In the genomic region with DNA sequence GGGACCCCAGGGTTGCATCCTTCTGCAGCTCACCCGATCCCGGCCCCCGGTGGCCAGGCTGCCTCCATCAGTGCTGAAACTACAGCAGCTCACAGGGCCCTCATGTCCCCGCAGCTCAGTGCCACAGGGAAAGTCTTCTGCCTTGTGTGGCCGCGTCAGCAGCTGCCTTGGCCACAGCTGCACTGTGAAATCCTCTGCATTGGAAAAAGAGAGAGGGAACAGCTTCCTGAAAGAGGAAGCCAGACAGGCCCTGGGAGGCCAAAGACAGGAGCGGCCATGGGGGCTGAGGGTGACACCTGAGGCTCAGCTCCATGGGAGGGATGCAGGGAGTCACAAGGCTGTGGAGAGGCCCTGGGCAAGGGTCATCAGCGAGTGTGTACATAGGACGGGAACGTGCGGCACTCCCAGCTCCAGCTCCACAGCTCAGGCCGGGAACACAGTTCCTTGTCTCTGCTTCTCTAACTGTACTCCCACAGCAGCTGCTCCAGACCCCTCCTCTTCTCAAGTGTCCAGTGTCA, we compare ENCODE assay signal across 21 cellular contexts. TPM values are rescaled to one million over a fixed set of nuclear protein-coding genes. Genes with fewer than 3 reads are reported as not detected.
A peak's percentile ranks its signal among the peaks of the same experiment; 100 is the strongest.
DNase-seq lines count a peak whose midpoint lies in the region; ATAC-seq, FAIRE-seq and TF ChIP-seq lines count a peak whose summit lies in the region.
"Had no signal": no experiment of that assay in that cellular context is flagged by ENCODE, and none has a peak within 500 bp of the region (broad histone marks: within the 10 kb centered on the region; RNA-seq: fewer than 3 reads in every experiment).

No MANE protein-coding gene starts in this region.

- H3K27me3 Mint-ChIP-seq in Caco-2 (ENCODE audit: insufficient read depth, unreplicated experiment) (no peaks in the 10 kb centered on the region), astrocyte (ENCODE audit: low read depth, unreplicated experiment) (no peaks in the 10 kb centered on the region), progenitor cell of endocrine pancreas (no peaks in the 10 kb centered on the region)
- H3K27me3 Mint-ChIP-seq in activated naive CD8-positive, alpha-beta T cell treated with anti-CD3 and anti-CD28 coated beads for 36 hours, result no peaks in the 10 kb centered on the region
- H3K27me3 Mint-ChIP-seq: CD8-positive, alpha-beta memory T cell had no signal

- 66% methylated on average over 12 of the region's 12 CpGs for whole genome bisulfite sequencing in liver
- 98% methylated on average over 12 of the region's 12 CpGs for WGBS in mesenchymal stem cell

- no peak overlapping the region for H3K14ac ChIP-seq in mesenchymal stem cell (ENCODE audit: low read length in 2 of 2)

- H3K4me1 Mint-ChIP-seq in Caco-2 (ENCODE audit: low read depth, unreplicated experiment), result peaks cover 14% of the 10 kb centered on the region
- H3K4me1 Mint-ChIP-seq in astrocyte (ENCODE audit: low read depth, unreplicated experiment), result no peaks in the 10 kb centered on the region
- peaks cover 20% of the 10 kb centered on the region for H3K4me1 Mint-ChIP-seq in progenitor cell of endocrine pancreas (ENCODE audit: low read depth)
- H3K4me1 Mint-ChIP-seq in activated naive CD8-positive, alpha-beta T cell treated with anti-CD3 and anti-CD28 coated beads for 36 hours, result no peaks in the 10 kb centered on the region
- H3K4me1 Mint-ChIP-seq: CD8-positive, alpha-beta memory T cell had no signal

- H2AFZ ChIP-seq in astrocyte (ENCODE audit: low read depth, low read length) (no peak overlapping the region), mesenchymal stem cell (ENCODE audit: low read depth, low read length) (no peak overlapping the region)

- ATAC-seq in GM21576 (IDR thresholded peaks at IDR 0.05; ENCODE audit: unreplicated experiment), result no peak

- no peaks in the 10 kb centered on the region for H3K9me3 Mint-ChIP-seq in Caco-2 (ENCODE audit: unreplicated experiment)
- H3K9me3 Mint-ChIP-seq in astrocyte (ENCODE audit: unreplicated experiment), result no peaks in the 10 kb centered on the region
- H3K9me3 Mint-ChIP-seq in progenitor cell of endocrine pancreas (ENCODE audit: low read depth), result no peaks in the 10 kb centered on the region
- no peaks in the 10 kb centered on the region for H3K9me3 Mint-ChIP-seq in activated naive CD8-positive, alpha-beta T cell treated with anti-CD3 and anti-CD28 coated beads for 36 hours
- H3K9me3 Mint-ChIP-seq: CD8-positive, alpha-beta memory T cell had no signal

- H4K8ac ChIP-seq in mesenchymal stem cell (ENCODE audit: low read length), result no peak overlapping the region

- no peaks in the 10 kb centered on the region for H3K27me3 ChIP-seq in Caco-2 (replicated peaks; ENCODE audit: control insufficient read depth, insufficient read depth, low read length)
- no peaks in the 10 kb centered on the region for H3K27me3 ChIP-seq in astrocyte (ENCODE audit: insufficient read depth, low read length)
- no peaks in the 10 kb centered on the region for H3K27me3 ChIP-seq in liver (ENCODE audit: control insufficient read depth in 4 of 4, insufficient read depth in 4 of 4, low read length in 3 of 4)
- no peaks in the 10 kb centered on the region for H3K27me3 ChIP-seq in mesenchymal stem cell (ENCODE audit: control insufficient read depth in 1 of 2, insufficient read depth in 1 of 2, low read length in 2 of 2)
- H3K27me3 ChIP-seq: BLaER1 had no signal

- H3K4ac ChIP-seq in mesenchymal stem cell (ENCODE audit: low read depth in 1 of 2, low read length in 2 of 2), result no peak overlapping the region

- no peak overlapping the region for H2BK12ac ChIP-seq in mesenchymal stem cell (ENCODE audit: low read length in 2 of 2)

- H3K4me2 ChIP-seq in astrocyte (ENCODE audit: low read length) (no peak overlapping the region), mesenchymal stem cell (ENCODE audit: low read length, poor library complexity, severe bottlenecking) (no peak overlapping the region)
- H3K4me2 ChIP-seq: BLaER1 had no signal

- H3K36me3 Mint-ChIP-seq in Caco-2 (ENCODE audit: insufficient read depth, unreplicated experiment) (peaks cover 75% of the 10 kb centered on the region), astrocyte (ENCODE audit: low read depth, unreplicated experiment) (peaks cover 45% of the 10 kb centered on the region), progenitor cell of endocrine pancreas (ENCODE audit: insufficient read depth) (peaks cover 31% of the 10 kb centered on the region)
- peaks cover 7% of the 10 kb centered on the region for H3K36me3 Mint-ChIP-seq in activated naive CD8-positive, alpha-beta T cell treated with anti-CD3 and anti-CD28 coated beads for 36 hours

- H3K4me1 ChIP-seq in Caco-2, result peaks cover 13% of the 10 kb centered on the region
- no peaks in the 10 kb centered on the region for H3K4me1 ChIP-seq in astrocyte (ENCODE audit: insufficient read depth, low read length)
- peaks cover 0 to 10% (median 8%) of the 10 kb centered on the region in 4 donors for H3K4me1 ChIP-seq in liver (ENCODE audit: control insufficient read depth in 4 of 4, insufficient read depth in 4 of 4, low read length in 3 of 4)
- H3K4me1 ChIP-seq in mesenchymal stem cell (ENCODE audit: control insufficient read depth, insufficient read depth, low read depth, low read length), result no peaks in the 10 kb centered on the region
- H3K4me1 ChIP-seq: BLaER1 had no signal

- H3K79me1 ChIP-seq in mesenchymal stem cell (replicated peaks; ENCODE audit: low read length, poor library complexity, severe bottlenecking), result peaks cover 2% of the 10 kb centered on the region

- H3K9me3 ChIP-seq in Caco-2, result no peaks in the 10 kb centered on the region
- H3K9me3 ChIP-seq in astrocyte (ENCODE audit: insufficient read depth, low read depth, low read length), result no peaks in the 10 kb centered on the region
- H3K9me3 ChIP-seq in liver (ENCODE audit: control insufficient read depth in 4 of 4, low read length in 3 of 4), result no peaks in the 10 kb centered on the region
- no peaks in the 10 kb centered on the region for H3K9me3 ChIP-seq in mesenchymal stem cell (ENCODE audit: control insufficient read depth, low read length)
- H3K9me3 ChIP-seq: BLaER1 had no signal

- no peak overlapping the region for H2BK15ac ChIP-seq in mesenchymal stem cell (ENCODE audit: low read depth, poor library complexity, severe bottlenecking)

- H3K27ac Mint-ChIP-seq in Caco-2 (ENCODE audit: unreplicated experiment) (peak overlapping the region; percentile 89), astrocyte (ENCODE audit: unreplicated experiment) (no peak overlapping the region), progenitor cell of endocrine pancreas (peak overlapping the region; percentile 82)
- H3K27ac Mint-ChIP-seq in activated naive CD8-positive, alpha-beta T cell treated with anti-CD3 and anti-CD28 coated beads for 36 hours, result no peak overlapping the region

- H2BK5ac ChIP-seq in mesenchymal stem cell (ENCODE audit: low read depth, low read length, poor library complexity, severe bottlenecking), result no peak overlapping the region

- H3K79me2 ChIP-seq in astrocyte (ENCODE audit: insufficient read depth, low read length), result no peaks in the 10 kb centered on the region

- no peaks in the 10 kb centered on the region for H4K20me1 ChIP-seq in astrocyte (ENCODE audit: insufficient read depth, low read length)

- H3K23ac ChIP-seq in mesenchymal stem cell (ENCODE audit: low read length in 2 of 2), result no peak overlapping the region

- H3K4me3 ChIP-seq in Caco-2 (ENCODE audit: low read depth, low read length) (no peak overlapping the region), astrocyte (ENCODE audit: insufficient read depth, low read depth, low read length) (no peak overlapping the region), liver (ENCODE audit: low read depth in 1 of 3, low read length in 3 of 3) (no peak overlapping the region), mesenchymal stem cell (ENCODE audit: insufficient read depth in 1 of 2, low read depth in 1 of 2, low read length in 2 of 2) (no peak overlapping the region)
- H3K4me3 ChIP-seq: BLaER1 had no signal

- TF ChIP-seq RAD21 in liver (IDR thresholded peaks at IDR 0.05), result no peak

- POLR2A ChIA-PET in Caco-2 (lab: Charles Lee), result interaction anchor here (0.5 to 1.3 kb wide), 3 partner anchors 33 to 94 kb away, joined by 3 to 16 read pairs (median 4); a partner anchor contains a TSS

- DNase-seq in Caco-2 (peak; percentile 66 to 81), astrocyte (ENCODE audit: low read depth) (no peak), progenitor cell of endocrine pancreas (ENCODE audit: low spot score, unreplicated experiment) (no peak), NCI-H510A treated with DMSO at 0.1 percent for 48 hours (lab: John Stamatoyannopoulos, UW) (no peak), mesenchymal stem cell (no peak)
- DNase-seq in activated naive CD8-positive, alpha-beta T cell treated with anti-CD3 and anti-CD28 coated beads for 36 hours, result no peak
- DNase-seq: 8988T; CD8-positive, alpha-beta memory T cell; EL; HCEC 1CT; KBM-7; NCI-H1092; NCI-H1694; NCI-H2107; NCI-H226; NCI-H69; NK-92 treated with Interleukin-12 subunit alpha and Interleukin-12 subunit beta, amount 100 ng/mL, for 24 hours had no signal

- no peak overlapping the region for H3K27ac ChIP-seq in astrocyte (ENCODE audit: low read depth, low read length)
- H3K27ac ChIP-seq in liver (ENCODE audit: low read depth in 1 of 2, low read length in 2 of 2), result no peak overlapping the region
- no peak overlapping the region for H3K27ac ChIP-seq in mesenchymal stem cell (ENCODE audit: low read length, poor library complexity, severe bottlenecking)
- H3K27ac ChIP-seq: BLaER1 had no signal

- CTCF ChIA-PET in Caco-2 (lab: Charles Lee), result interaction anchor here (1.0 kb wide), 1 partner anchor 40 kb away, joined by 4 read pairs; no protein-coding TSS in a partner anchor

- FAIRE-seq in astrocyte (lab: Jason Lieb, UNC), result no peak
- FAIRE-seq: HTR-8/SVneo had no signal

- H3K36me3 ChIP-seq in Caco-2 (ENCODE audit: control insufficient read depth, insufficient read depth, low read length), result peaks cover 5% of the 10 kb centered on the region; the same call in 1 of the 2 replicates
- H3K36me3 ChIP-seq in astrocyte (ENCODE audit: insufficient read depth, low read length), result peaks cover 49% of the 10 kb centered on the region
- peaks cover 19 to 85% (median 51%) of the 10 kb centered on the region in 4 donors for H3K36me3 ChIP-seq in liver (ENCODE audit: control insufficient read depth in 4 of 4, insufficient read depth in 3 of 4, low read depth in 1 of 4, low read length in 3 of 4)
- peaks cover 74 to 95% of the 10 kb centered on the region in 2 experiments for H3K36me3 ChIP-seq in mesenchymal stem cell (ENCODE audit: control insufficient read depth in 1 of 2, insufficient read depth in 2 of 2, low read depth in 1 of 2, low read length in 2 of 2)

- intact Hi-C loops in Caco-2 (cut with micrococcal nuclease; ENCODE audit: unreplicated experiment), result loop anchor here (1.0 kb wide), 1 partner anchor 33 kb away; a partner anchor contains a TSS

- BruUV-seq in Caco-2 (replicated peaks; lab: Mats Ljungman, UMichigan), result no TSS peak

- H3K18ac ChIP-seq in mesenchymal stem cell (ENCODE audit: low read depth in 1 of 2, low read length in 2 of 2), result no peak overlapping the region

- no peak for TF ChIP-seq CTCF in Caco-2 (IDR thresholded peaks at IDR 0.05; ENCODE audit: insufficient read depth in 1 of 2, low read depth in 1 of 2, low read length in 1 of 2, severe bottlenecking in 1 of 2, unreplicated experiment in 1 of 2)
- TF ChIP-seq CTCF in astrocyte (IDR thresholded peaks at IDR 0.05; ENCODE audit: insufficient read depth, low read depth, low read length), result no peak
- no peak for TF ChIP-seq CTCF in liver (IDR thresholded peaks at IDR 0.05; ENCODE audit: low read depth, low read length, missing input control)
- TF ChIP-seq CTCF in progenitor cell of endocrine pancreas (IDR thresholded peaks at IDR 0.05; ENCODE audit: unreplicated experiment), result no peak

- peak overlapping the region; percentile 12 for H3K4me3 Mint-ChIP-seq in Caco-2 (ENCODE audit: unreplicated experiment)
- peak overlapping the region; percentile 45 for H3K4me3 Mint-ChIP-seq in astrocyte (ENCODE audit: unreplicated experiment)
- H3K4me3 Mint-ChIP-seq in progenitor cell of endocrine pancreas (ENCODE audit: low read depth), result no peak overlapping the region
- no peak overlapping the region for H3K4me3 Mint-ChIP-seq in activated naive CD8-positive, alpha-beta T cell treated with anti-CD3 and anti-CD28 coated beads for 36 hours
- H3K4me3 Mint-ChIP-seq: CD8-positive, alpha-beta memory T cell had no signal

- no peak overlapping the region for H4K91ac ChIP-seq in mesenchymal stem cell (ENCODE audit: low read length)

- H2AK5ac ChIP-seq in mesenchymal stem cell (ENCODE audit: low read length, severe bottlenecking), result no peak overlapping the region

- H2BK120ac ChIP-seq in mesenchymal stem cell (ENCODE audit: low read depth, low read length), result no peak overlapping the region

- H3K9ac ChIP-seq in astrocyte (ENCODE audit: low read length) (no peak overlapping the region), liver (ENCODE audit: low read depth in 1 of 2, low read length in 2 of 2) (no peak overlapping the region), mesenchymal stem cell (ENCODE audit: low read length) (no peak overlapping the region)
- H3K9ac ChIP-seq: BLaER1 had no signal

RNA-seq across cellular contexts. Expression of a gene that starts 32.7 kb away (rescaled TPM):
- total RNA-seq in Caco-2 (2022) (41.1 and 49.4 TPM in 2 replicates), astrocyte (20.9 and 21.5 TPM in 2 replicates), liver (1 to 10 TPM; 7.1 to 7.2 TPM), progenitor cell of endocrine pancreas (32.2 and 35.6 TPM in 2 replicates)
- polyA plus RNA-seq in liver, result 10 to 100 TPM in 1 of 2 donors, 1 to 10 TPM in 1; 5.6 to 13.3 TPM
- total RNA-seq in activated naive CD8-positive, alpha-beta T cell treated with anti-CD3 and anti-CD28 coated beads for 36 hours, result 10 to 100 TPM; 42.9 to 46.5 TPM
- polyA plus RNA-seq in mesenchymal stem cell (2013, experiment 1 of 2), result 12.1 TPM
- 12.4 TPM for polyA plus RNA-seq in mesenchymal stem cell (2013, experiment 2 of 2)

RNA-seq across cellular contexts. Expression of a gene that starts 37.2 kb away (rescaled TPM):
- total RNA-seq in Caco-2 (2022) (18.8 and 23.2 TPM in 2 replicates), astrocyte (21.0 and 28.4 TPM in 2 replicates), liver (10 to 100 TPM in 1 of 2 donors, 1 to 10 TPM in 1; 8.7 to 20.7 TPM), progenitor cell of endocrine pancreas (26.5 and 28.5 TPM in 2 replicates)
- polyA plus RNA-seq in liver, result 1 to 10 TPM; 3.9 to 6.5 TPM
- total RNA-seq in activated naive CD8-positive, alpha-beta T cell treated with anti-CD3 and anti-CD28 coated beads for 36 hours, result 10 to 100 TPM; 21.6 to 22.1 TPM
- 10.7 TPM for polyA plus RNA-seq in mesenchymal stem cell (2013, experiment 1 of 2)
- 11.1 TPM for polyA plus RNA-seq in mesenchymal stem cell (2013, experiment 2 of 2)

RNA-seq across cellular contexts. Expression of a gene that starts 43.1 kb away (rescaled TPM):
- 111 and 118 TPM in 2 replicates for total RNA-seq in Caco-2 (2022)
- total RNA-seq in astrocyte, result 78.5 and 89.1 TPM in 2 replicates
- total RNA-seq in liver, result 10 to 100 TPM; 14.5 to 31.0 TPM
- 10 to 100 TPM; 14.9 to 16.5 TPM for polyA plus RNA-seq in liver
- 112 and 122 TPM in 2 replicates for total RNA-seq in progenitor cell of endocrine pancreas
- total RNA-seq in activated naive CD8-positive, alpha-beta T cell treated with anti-CD3 and anti-CD28 coated beads for 36 hours, result 10 to 100 TPM; 70.5 to 73.1 TPM
- polyA plus RNA-seq in mesenchymal stem cell (2013, experiment 1 of 2), result 46.1 TPM
- 49.5 TPM for polyA plus RNA-seq in mesenchymal stem cell (2013, experiment 2 of 2)

RNA-seq across cellular contexts. Expression of a gene that starts 59.8 kb away (rescaled TPM):
- total RNA-seq in Caco-2 (2022) (not detected in 2 replicates), astrocyte (0.07 TPM in 1 of 2 replicates, not detected in the other), liver (under 1 TPM; 0.17 to 0.23 TPM), progenitor cell of endocrine pancreas (0.04 and 0.05 TPM in 2 replicates)
- under 1 TPM; 0.06 to 0.14 TPM for polyA plus RNA-seq in liver
- total RNA-seq in activated naive CD8-positive, alpha-beta T cell treated with anti-CD3 and anti-CD28 coated beads for 36 hours, result under 1 TPM; 0.50 to 0.68 TPM
- 0.01 TPM for polyA plus RNA-seq in mesenchymal stem cell (2013, experiment 1 of 2)
- not detected for polyA plus RNA-seq in mesenchymal stem cell (2013, experiment 2 of 2)

Comparison
In these comparisons a context has a peak if more than half of its experiments do, and no peak if none do; other contexts are left out.
1. DNase-seq: peak in Caco-2 (2 of 2); none in astrocyte (single experiment), progenitor cell of endocrine pancreas (single experiment), activated naive CD8-positive, alpha-beta T cell treated with anti-CD3 and anti-CD28 coated beads for 36 hours (single experiment), NCI-H510A treated with DMSO at 0.1 percent for 48 hours (single experiment) and mesenchymal stem cell (single experiment).
2. H3K27ac Mint-ChIP-seq: peak in Caco-2 (single experiment) and progenitor cell of endocrine pancreas (single experiment); none in astrocyte (single experiment) and activated naive CD8-positive, alpha-beta T cell treated with anti-CD3 and anti-CD28 coated beads for 36 hours (single experiment).
3. H3K4me3 Mint-ChIP-seq: peak in Caco-2 (single experiment) and astrocyte (single experiment); none in progenitor cell of endocrine pancreas (single experiment) and activated naive CD8-positive, alpha-beta T cell treated with anti-CD3 and anti-CD28 coated beads for 36 hours (single experiment).